1 cellular context compared by ENCODE assay signal in the genomic region with DNA sequence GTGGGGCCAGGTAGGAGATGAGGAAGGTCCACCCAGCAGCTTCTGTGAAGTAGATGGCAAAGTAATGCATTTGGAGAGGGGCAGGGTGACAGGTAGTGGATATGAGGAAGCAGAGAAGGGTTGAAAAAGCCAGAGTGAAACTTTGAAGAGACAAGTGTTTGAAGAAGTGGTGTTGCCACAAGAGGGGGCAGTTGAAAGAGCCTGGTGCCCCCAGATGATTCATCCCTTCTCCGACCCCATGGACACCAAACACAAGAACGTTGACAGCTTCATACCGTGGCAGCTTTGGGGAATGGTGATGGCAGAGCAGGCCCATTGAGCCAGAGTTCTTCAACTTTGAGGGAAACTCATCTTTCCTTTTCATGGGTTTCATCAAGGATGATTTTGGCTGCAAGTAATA.
TF ChIP-seq lines count a peak whose summit lies in the region.

No MANE protein-coding gene starts in this region.

TF ChIP-seq in IMR-90, 13 proteins besides CTCF, POLR2A, EP300 and RAD21 (continued from another document):
- no peak for TF ChIP-seq MAFK (IDR thresholded peaks at IDR 0.05; ENCODE audit: low read depth, low read length)
- TF ChIP-seq, protein P1, sequence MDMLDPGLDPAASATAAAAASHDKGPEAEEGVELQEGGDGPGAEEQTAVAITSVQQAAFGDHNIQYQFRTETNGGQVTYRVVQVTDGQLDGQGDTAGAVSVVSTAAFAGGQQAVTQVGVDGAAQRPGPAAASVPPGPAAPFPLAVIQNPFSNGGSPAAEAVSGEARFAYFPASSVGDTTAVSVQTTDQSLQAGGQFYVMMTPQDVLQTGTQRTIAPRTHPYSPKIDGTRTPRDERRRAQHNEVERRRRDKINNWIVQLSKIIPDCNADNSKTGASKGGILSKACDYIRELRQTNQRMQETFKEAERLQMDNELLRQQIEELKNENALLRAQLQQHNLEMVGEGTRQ (IDR thresholded peaks at IDR 0.05; ENCODE audit: low read depth, low read length), result no peak
- no peak for TF ChIP-seq NFE2L2 (IDR thresholded peaks at IDR 0.05; ENCODE audit: low read depth, low read length)
- TF ChIP-seq RFX5 (IDR thresholded peaks at IDR 0.05; ENCODE audit: low read depth, low read length), result no peak
